ENCODE assay signal across 8 cellular contexts in genomic region chr6:32177182-32177787, GRCh38. TPM values are rescaled to one million over a fixed set of nuclear protein-coding genes. Genes with fewer than 3 reads are reported as not detected.
A peak's percentile ranks its signal among the peaks of the same experiment; 100 is the strongest.
DNase-seq lines count a peak whose midpoint lies in the region; ATAC-seq lines count a peak whose summit lies in the region.

No MANE protein-coding gene starts in this region.

- ATAC-seq in HG02870 (IDR thresholded peaks at IDR 0.05; ENCODE audit: unreplicated experiment) = no peak
- no peak for ATAC-seq in HG03095 (IDR thresholded peaks at IDR 0.05; ENCODE audit: unreplicated experiment)

- DNase-seq in HT1080 (ENCODE audit: low read depth) = peak; percentile 71
- peak; percentile 78 to 79 for DNase-seq in SHP77 (lab: John Stamatoyannopoulos, UW)

- peak overlapping the region; percentile 80 for H3K4me3 ChIP-seq in GM08714 (ENCODE audit: low read length)
- peak overlapping the region; percentile 99 for H3K4me3 ChIP-seq in mesodermal cell (ENCODE audit: extremely low read depth, insufficient read depth, low read length, poor library complexity, severe bottlenecking)
- H3K4me3 ChIP-seq in urinary bladder (ENCODE audit: low read depth, low read length) = peak overlapping the region; percentile 27

- H3K4me1 ChIP-seq in mesodermal cell (ENCODE audit: control insufficient read depth, insufficient read depth, low read length, poor library complexity, severe bottlenecking) (peaks cover 22% of the 10 kb centered on the region), urinary bladder (ENCODE audit: insufficient read depth) (peaks cover 3% of the 10 kb centered on the region)

- WGBS in mesodermal cell (ENCODE audit: insufficient coverage in 2 of 2), 2 experiments = 0 to 2% methylated on average over 15 to 19 of the region's 20 CpGs
- WGBS in urinary bladder = 0% methylated on average over 20 of the region's 20 CpGs

- peaks cover 37% of the 10 kb centered on the region for H3K36me3 ChIP-seq in mesodermal cell (ENCODE audit: control insufficient read depth, insufficient read depth, low read length)
- no peaks in the 10 kb centered on the region for H3K36me3 ChIP-seq in urinary bladder (ENCODE audit: insufficient read depth)

- H3K27ac ChIP-seq in cingulate gyrus (ENCODE audit: low read depth, low read length) (peak overlapping the region; percentile 99), mesodermal cell (ENCODE audit: low read depth, low read length, severe bottlenecking) (peak overlapping the region; percentile 98), urinary bladder (ENCODE audit: low read depth) (peak overlapping the region; percentile 95)

- H3K9me3 ChIP-seq in mesodermal cell (ENCODE audit: control insufficient read depth, low read length) = no peaks in the 10 kb centered on the region

RNA-seq across cellular contexts. Expression of gene RNF5, which starts 0.9 kb away (rescaled TPM):
- total RNA-seq in HT1080 (2014; rRNA removed; shearing (Covaris generic)) = 44.9 and 56.0 TPM in 2 replicates
- polyA plus RNA-seq in HT1080 (2015; cell fraction: cytosol; rRNA removed) = 74.1 and 83.5 TPM in 2 replicates
- polyA plus RNA-seq in HT1080 (2015; cell fraction: nucleus; rRNA removed) = 34.0 and 47.2 TPM in 2 replicates
- polyA plus RNA-seq in mesodermal cell (2013, experiment 1 of 2) = 101 TPM
- 85.4 TPM for polyA plus RNA-seq in mesodermal cell (2013, experiment 2 of 2)
- 30.1 TPM for total RNA-seq in urinary bladder
- polyA plus RNA-seq in urinary bladder = 102 TPM

RNA-seq across cellular contexts. Expression of gene AGPAT1, which starts 1.4 kb away (rescaled TPM):
- total RNA-seq in HT1080 (2014; rRNA removed; shearing (Covaris generic)) = 55.3 and 89.2 TPM in 2 replicates
- 91.4 and 93.7 TPM in 2 replicates for polyA plus RNA-seq in HT1080 (2015; cell fraction: cytosol; rRNA removed)
- 36.6 and 42.4 TPM in 2 replicates for polyA plus RNA-seq in HT1080 (2015; cell fraction: nucleus; rRNA removed)
- 123 TPM for polyA plus RNA-seq in mesodermal cell (2013, experiment 1 of 2)
- polyA plus RNA-seq in mesodermal cell (2013, experiment 2 of 2) = 98.6 TPM
- total RNA-seq in urinary bladder = 13.8 TPM
- 93.7 TPM for polyA plus RNA-seq in urinary bladder

RNA-seq across cellular contexts. Expression of gene AGER, which starts 6.8 kb away (rescaled TPM):
- total RNA-seq in HT1080 (2014; rRNA removed; shearing (Covaris generic)) = 1.3 TPM in 1 of 2 replicates, not detected in the other
- 1.3 and 1.4 TPM in 2 replicates for polyA plus RNA-seq in HT1080 (2015; cell fraction: cytosol; rRNA removed)
- polyA plus RNA-seq in HT1080 (2015; cell fraction: nucleus; rRNA removed) = 25.6 and 28.6 TPM in 2 replicates
- polyA plus RNA-seq in mesodermal cell (2013, experiment 1 of 2) = 23.7 TPM
- 19.3 TPM for polyA plus RNA-seq in mesodermal cell (2013, experiment 2 of 2)
- total RNA-seq in urinary bladder = 1.5 TPM
- 7.6 TPM for polyA plus RNA-seq in urinary bladder

RNA-seq across cellular contexts. Expression of gene PBX2, which starts 12.7 kb away (rescaled TPM):
- 28.9 and 31.4 TPM in 2 replicates for total RNA-seq in HT1080 (2014; rRNA removed; shearing (Covaris generic))
- 43.3 and 47.1 TPM in 2 replicates for polyA plus RNA-seq in HT1080 (2015; cell fraction: cytosol; rRNA removed)
- polyA plus RNA-seq in HT1080 (2015; cell fraction: nucleus; rRNA removed) = 126 and 127 TPM in 2 replicates
- polyA plus RNA-seq in mesodermal cell (2013, experiment 1 of 2) = 227 TPM
- polyA plus RNA-seq in mesodermal cell (2013, experiment 2 of 2) = 188 TPM
- 44.1 TPM for total RNA-seq in urinary bladder
- 62.2 TPM for polyA plus RNA-seq in urinary bladder

RNA-seq across cellular contexts. Expression of gene EGFL8, which starts 12.9 kb away (rescaled TPM):
- 1.4 and 2.2 TPM in 2 replicates for total RNA-seq in HT1080 (2014; rRNA removed; shearing (Covaris generic))
- 1.00 and 1.8 TPM in 2 replicates for polyA plus RNA-seq in HT1080 (2015; cell fraction: cytosol; rRNA removed)
- polyA plus RNA-seq in HT1080 (2015; cell fraction: nucleus; rRNA removed) = 28.8 and 31.5 TPM in 2 replicates
- polyA plus RNA-seq in mesodermal cell (2013, experiment 1 of 2) = 30.7 TPM
- 29.1 TPM for polyA plus RNA-seq in mesodermal cell (2013, experiment 2 of 2)
- 17.6 TPM for total RNA-seq in urinary bladder
- polyA plus RNA-seq in urinary bladder = 22.8 TPM

Comparison
In these comparisons a context has a peak if more than half of its experiments do, and no peak if none do; other contexts are left out.
1. H3K4me3 ChIP-seq: peak in every context shown above with its lines; median percentile 99 in mesodermal cell; 80 in GM08714; 27 in urinary bladder.